Comparison of ENCODE assay signal across 9 cellular contexts in genomic region chr1:16048573-16049189, GRCh38. TPM values are rescaled to one million over a fixed set of nuclear protein-coding genes. Genes with fewer than 3 reads are reported as not detected.
DNase-seq lines count a peak whose midpoint lies in the region; ATAC-seq and TF ChIP-seq lines count a peak whose summit lies in the region.
"Had no signal": no experiment of that assay in that cellular context is flagged by ENCODE, and none has a peak within 500 bp of the region (broad histone marks: within the 10 kb centered on the region; RNA-seq: fewer than 3 reads in every experiment).

No MANE protein-coding gene starts in this region.

- H3K36me3 Mint-ChIP-seq in nephron (ENCODE audit: low read depth), result no peaks in the 10 kb centered on the region

- TF ChIP-seq CTCF in VCaP (conservative IDR thresholded peaks at IDR 0.05) (0 out of 2 replicates have a peak, but pooled peaks have one; percentile 6), nephron (IDR thresholded peaks at IDR 0.05; ENCODE audit: unreplicated experiment in 3 of 3) (peak in 1 of 3 experiments; percentile 22)

- H3K27me3 Mint-ChIP-seq in nephron (ENCODE audit: low read depth), result peaks cover 20% of the 10 kb centered on the region

- no peaks in the 10 kb centered on the region for H3K9me3 ChIP-seq in esophagus (ENCODE audit: control insufficient read depth in 2 of 2, insufficient read depth in 1 of 2, low read depth in 1 of 2, low read length in 1 of 2)

- H3K4me3 ChIP-seq in esophagus (ENCODE audit: low read depth in 1 of 2, low read length in 2 of 2) (peak overlapping the region; percentile 26 to 28), urinary bladder (ENCODE audit: low read depth, low read length) (peak overlapping the region; percentile 17)

- DNase-seq in NCI-H1417 (lab: John Stamatoyannopoulos, UW), result peak; percentile 32 to 85 (median 69)
- DNase-seq in NCI-H1417 treated with DMSO at 0.1 percent for 48 hours (lab: John Stamatoyannopoulos, UW), result no peak
- no peak for DNase-seq in mesenteric fat pad (ENCODE audit: low spot score)

- no peaks in the 10 kb centered on the region for H3K9me3 Mint-ChIP-seq in nephron

- ATAC-seq in HG02884 (IDR thresholded peaks at IDR 0.05; ENCODE audit: unreplicated experiment), result no peak

- 2 to 5% methylated on average over 20 to 25 of the region's 25 CpGs for WGBS in esophagus, 2 donors
- WGBS in urinary bladder, result 5% methylated on average over 25 of the region's 25 CpGs

- H3K4me3 Mint-ChIP-seq in nephron, result peak overlapping the region; percentile 57 to 75 (median 69)

- no peaks in the 10 kb centered on the region for H3K27me3 ChIP-seq in esophagus (ENCODE audit: control insufficient read depth in 1 of 2, insufficient read depth in 2 of 2, low read length in 2 of 2)

- peak overlapping the region in 2 of 3 experiments; percentile 57 to 65 for H3K27ac Mint-ChIP-seq in nephron

- peaks cover 4% of the 10 kb centered on the region for H3K4me1 Mint-ChIP-seq in nephron

- peak overlapping the region; percentile 43; the same call in 1 of the 2 replicates for H3K27ac ChIP-seq in VCaP
- no peak overlapping the region for H3K27ac ChIP-seq in esophagus (ENCODE audit: low read depth in 2 of 2, low read length in 1 of 2)
- H3K27ac ChIP-seq in urinary bladder (ENCODE audit: low read depth), result no peak overlapping the region
- H3K27ac ChIP-seq: C4-2B had no signal

- no peaks in the 10 kb centered on the region for H3K4me1 ChIP-seq in esophagus (ENCODE audit: control insufficient read depth in 2 of 2, insufficient read depth in 2 of 2, low read length in 1 of 2)
- no peaks in the 10 kb centered on the region for H3K4me1 ChIP-seq in urinary bladder (ENCODE audit: insufficient read depth)

- H3K36me3 ChIP-seq in esophagus (ENCODE audit: control insufficient read depth in 2 of 2, insufficient read depth in 2 of 2, low read length in 1 of 2), result no peaks in the 10 kb centered on the region
- H3K36me3 ChIP-seq in urinary bladder (ENCODE audit: insufficient read depth), result no peaks in the 10 kb centered on the region

RNA-seq across cellular contexts. Expression of gene CLCNKB, which starts 5.1 kb away (rescaled TPM):
- under 1 TPM in 1 of 2 donors, not detected in 1; 0.06 TPM for polyA plus RNA-seq in esophagus
- total RNA-seq in urinary bladder, result 0.95 TPM
- polyA plus RNA-seq in urinary bladder, result 0.10 TPM
- 0.35 TPM for total RNA-seq in mesenteric fat pad

RNA-seq across cellular contexts. Expression of gene FAM131C, which starts 24.8 kb away (rescaled TPM):
- polyA plus RNA-seq in esophagus (under 1 TPM; 0.38 to 0.45 TPM), urinary bladder (0.30 TPM)
- total RNA-seq in urinary bladder (not detected), mesenteric fat pad (not detected)

RNA-seq across cellular contexts. Expression of gene CLCNKA, which starts 26.8 kb away (rescaled TPM):
- under 1 TPM; 0.04 to 0.06 TPM for polyA plus RNA-seq in esophagus
- total RNA-seq in urinary bladder, result not detected
- 0.09 TPM for polyA plus RNA-seq in urinary bladder
- total RNA-seq in mesenteric fat pad, result 0.39 TPM

RNA-seq across cellular contexts. Expression of gene HSPB7, which starts 30.8 kb away (rescaled TPM):
- polyA plus RNA-seq in esophagus (10 to 100 TPM in 1 of 2 donors, 1 to 10 TPM in 1; 6.6 to 21.7 TPM), urinary bladder (144 TPM)
- total RNA-seq in urinary bladder (13.0 TPM), mesenteric fat pad (342 TPM)

RNA-seq across cellular contexts. Expression of gene SRARP, which starts 44.6 kb away (rescaled TPM):
- not detected for polyA plus RNA-seq in esophagus
- not detected for total RNA-seq in urinary bladder
- polyA plus RNA-seq in urinary bladder, result 0.03 TPM
- not detected for total RNA-seq in mesenteric fat pad

Comparison
In these comparisons a context has a peak if more than half of its experiments do, and no peak if none do; other contexts are left out.
1. DNase-seq: peak in NCI-H1417 (3 of 3); none in NCI-H1417 treated with DMSO at 0.1 percent for 48 hours (single experiment) and mesenteric fat pad (single experiment).